9 cellular contexts compared by ENCODE assay signal in the genomic region with DNA sequence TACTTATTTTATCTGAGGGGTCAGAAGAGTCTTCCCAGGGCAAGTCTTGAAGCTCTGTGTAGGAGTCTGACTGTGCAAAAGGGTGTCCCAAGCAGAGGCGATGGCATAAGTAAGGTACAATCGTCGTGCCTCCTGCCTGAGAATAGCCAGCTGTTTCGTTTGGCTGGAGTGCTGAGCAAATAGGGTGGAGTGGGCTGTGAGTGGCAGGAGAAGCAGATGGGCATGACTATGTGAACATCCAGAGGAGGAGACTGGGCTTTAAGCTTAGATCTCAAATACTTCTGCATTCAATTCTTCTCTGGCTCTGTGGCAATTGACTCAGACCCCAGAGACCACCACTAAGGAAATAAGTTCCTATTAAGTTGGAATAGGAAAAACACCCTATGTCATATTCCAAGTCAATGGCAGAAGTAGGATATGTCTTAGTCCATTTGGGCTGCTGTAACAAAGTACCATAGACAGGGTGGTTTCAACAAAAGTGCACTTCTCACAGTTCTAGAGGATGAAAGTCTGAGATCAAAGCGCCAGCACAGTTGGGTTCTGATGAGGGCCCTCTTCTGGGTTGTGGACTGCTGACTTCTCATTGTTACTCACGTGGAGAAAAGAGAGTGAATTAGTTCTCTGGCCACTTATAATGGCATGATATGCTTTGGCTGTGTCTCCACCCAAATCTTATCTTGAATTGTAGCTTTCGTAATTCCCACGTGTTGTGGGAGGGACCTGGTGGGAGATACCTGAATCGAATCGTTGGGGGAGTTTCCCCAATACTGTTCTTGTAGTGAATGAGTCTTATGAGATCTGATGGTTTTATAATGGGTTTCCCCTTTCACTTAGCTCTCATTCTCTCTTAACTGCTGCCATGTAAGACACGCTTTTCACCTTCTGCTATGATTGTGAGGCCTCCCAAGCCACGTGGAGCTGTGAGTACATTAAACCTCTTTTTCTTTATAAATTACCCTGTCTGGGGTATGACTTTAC.
DNase-seq lines count a peak whose midpoint lies in the region; ATAC-seq and TF ChIP-seq lines count a peak whose summit lies in the region.
"Had no signal": no experiment of that assay in that cellular context is flagged by ENCODE, and none has a peak within 500 bp of the region (broad histone marks: within the 10 kb centered on the region; RNA-seq: fewer than 3 reads in every experiment).

No MANE protein-coding gene starts in this region.

- ATAC-seq in HG02938 (IDR thresholded peaks at IDR 0.05; ENCODE audit: unreplicated experiment): peak; percentile 45
- ATAC-seq in stimulated activated naive B cell treated with anti-CD40 and anti-IgM and Interleukin-4, amounts not matched to agents 10 μg/mL and 1 μg/mL and 100 μg/mL, for 72 hours (replicated peaks): peak; percentile 64 to 66

- no peaks in the 10 kb centered on the region for H3K27me3 ChIP-seq in uterus
- no peaks in the 10 kb centered on the region for H3K27me3 ChIP-seq in suprapubic skin

- H3K4me1 ChIP-seq in uterus (no peaks in the 10 kb centered on the region), suprapubic skin (peaks cover 12% of the 10 kb centered on the region)

- H3K4me3 Mint-ChIP-seq in activated naive CD4-positive, alpha-beta T cell treated with anti-CD3 and anti-CD28 coated beads, Interleukin-2, amount 50 U/mL, for 24 hours: no peak overlapping the region
- no peak overlapping the region for H3K4me3 Mint-ChIP-seq in stimulated activated naive B cell treated with anti-CD40 and anti-IgM and Interleukin-4, amounts not matched to agents 10 μg/mL and 1 μg/mL and 100 μg/mL, for 72 hours
- H3K4me3 Mint-ChIP-seq: activated naive CD8-positive, alpha-beta T cell treated with anti-CD3 and anti-CD28 coated beads, Interleukin-2, amount 10 ng/mL, durations not matched to agents 7 days and 5 days had no signal

- intact Hi-C loops in uterus (cut with DNase I; ENCODE audit: low total_unique reads): loop anchor here (10.0 kb wide), 1 partner anchor 848 kb away; a partner anchor contains a TSS

- 77% methylated on average over 12 of the region's 12 CpGs for WGBS in suprapubic skin

- TF ChIP-seq EP300 in suprapubic skin (IDR thresholded peaks at IDR 0.05): no peak

- H3K27ac Mint-ChIP-seq in activated naive CD4-positive, alpha-beta T cell treated with anti-CD3 and anti-CD28 coated beads, Interleukin-2, amount 50 U/mL, for 24 hours: peak overlapping the region; percentile 38
- H3K27ac Mint-ChIP-seq in stimulated activated naive B cell treated with anti-CD40 and anti-IgM and Interleukin-4, amounts not matched to agents 10 μg/mL and 1 μg/mL and 100 μg/mL, for 72 hours: peak overlapping the region; percentile 80
- H3K27ac Mint-ChIP-seq: activated naive CD8-positive, alpha-beta T cell treated with anti-CD3 and anti-CD28 coated beads, Interleukin-2, amount 10 ng/mL, durations not matched to agents 7 days and 5 days had no signal

- DNase-seq in activated naive CD4-positive, alpha-beta T cell treated with anti-CD3 and anti-CD28 coated beads, Interleukin-2, amount 50 U/mL, for 16 hours: no peak
- peak; percentile 62 for DNase-seq in NCI-H748 (lab: John Stamatoyannopoulos, UW; ENCODE audit: unreplicated experiment)
- no peak for DNase-seq in stimulated activated naive B cell treated with anti-CD40 and anti-IgM and Interleukin-4, amounts not matched to agents 10 μg/mL and 1 μg/mL and 100 μg/mL, for 72 hours
- DNase-seq in HuH-7.5 (ENCODE audit: low spot score): no peak
- no peak for DNase-seq in uterus
- DNase-seq in suprapubic skin (ENCODE audit: low spot score in 2 of 2): no peak
- DNase-seq: activated naive CD8-positive, alpha-beta T cell treated with anti-CD3 and anti-CD28 coated beads, Interleukin-2, amount 10 ng/mL, durations not matched to agents 7 days and 5 days had no signal

- no peaks in the 10 kb centered on the region for H3K36me3 Mint-ChIP-seq in activated naive CD4-positive, alpha-beta T cell treated with anti-CD3 and anti-CD28 coated beads, Interleukin-2, amount 50 U/mL, for 24 hours
- H3K36me3 Mint-ChIP-seq in stimulated activated naive B cell treated with anti-CD40 and anti-IgM and Interleukin-4, amounts not matched to agents 10 μg/mL and 1 μg/mL and 100 μg/mL, for 72 hours: peaks cover 0 to 3% of the 10 kb centered on the region in 2 donors
- H3K36me3 Mint-ChIP-seq: activated naive CD8-positive, alpha-beta T cell treated with anti-CD3 and anti-CD28 coated beads, Interleukin-2, amount 10 ng/mL, durations not matched to agents 7 days and 5 days had no signal

- TF ChIP-seq POLR2A in uterus (IDR thresholded peaks at IDR 0.05): no peak
- TF ChIP-seq POLR2A in suprapubic skin (IDR thresholded peaks at IDR 0.05): no peak

- no peaks in the 10 kb centered on the region for H3K9me3 Mint-ChIP-seq in activated naive CD4-positive, alpha-beta T cell treated with anti-CD3 and anti-CD28 coated beads, Interleukin-2, amount 50 U/mL, for 24 hours
- peaks cover 0 to 4% of the 10 kb centered on the region in 2 donors for H3K9me3 Mint-ChIP-seq in stimulated activated naive B cell treated with anti-CD40 and anti-IgM and Interleukin-4, amounts not matched to agents 10 μg/mL and 1 μg/mL and 100 μg/mL, for 72 hours
- H3K9me3 Mint-ChIP-seq: activated naive CD8-positive, alpha-beta T cell treated with anti-CD3 and anti-CD28 coated beads, Interleukin-2, amount 10 ng/mL, durations not matched to agents 7 days and 5 days had no signal

- TF ChIP-seq CTCF in uterus (IDR thresholded peaks at IDR 0.05) (no peak), suprapubic skin (IDR thresholded peaks at IDR 0.05) (no peak)

- peaks cover 14% of the 10 kb centered on the region for H3K4me1 Mint-ChIP-seq in activated naive CD4-positive, alpha-beta T cell treated with anti-CD3 and anti-CD28 coated beads, Interleukin-2, amount 50 U/mL, for 24 hours
- peaks cover 59 to 66% of the 10 kb centered on the region in 2 donors for H3K4me1 Mint-ChIP-seq in stimulated activated naive B cell treated with anti-CD40 and anti-IgM and Interleukin-4, amounts not matched to agents 10 μg/mL and 1 μg/mL and 100 μg/mL, for 72 hours

- no peaks in the 10 kb centered on the region for H3K36me3 ChIP-seq in uterus
- H3K36me3 ChIP-seq in suprapubic skin: no peaks in the 10 kb centered on the region

- H3K4me3 ChIP-seq in uterus: no peak overlapping the region
- H3K4me3 ChIP-seq in suprapubic skin: no peak overlapping the region

- no peaks in the 10 kb centered on the region for H3K27me3 Mint-ChIP-seq in activated naive CD4-positive, alpha-beta T cell treated with anti-CD3 and anti-CD28 coated beads, Interleukin-2, amount 50 U/mL, for 24 hours
- H3K27me3 Mint-ChIP-seq in stimulated activated naive B cell treated with anti-CD40 and anti-IgM and Interleukin-4, amounts not matched to agents 10 μg/mL and 1 μg/mL and 100 μg/mL, for 72 hours: no peaks in the 10 kb centered on the region

- no peak overlapping the region for H3K27ac ChIP-seq in uterus
- H3K27ac ChIP-seq in suprapubic skin: no peak overlapping the region

- H3K9me3 ChIP-seq in uterus (no peaks in the 10 kb centered on the region), suprapubic skin (no peaks in the 10 kb centered on the region)
